In the genomic region with DNA sequence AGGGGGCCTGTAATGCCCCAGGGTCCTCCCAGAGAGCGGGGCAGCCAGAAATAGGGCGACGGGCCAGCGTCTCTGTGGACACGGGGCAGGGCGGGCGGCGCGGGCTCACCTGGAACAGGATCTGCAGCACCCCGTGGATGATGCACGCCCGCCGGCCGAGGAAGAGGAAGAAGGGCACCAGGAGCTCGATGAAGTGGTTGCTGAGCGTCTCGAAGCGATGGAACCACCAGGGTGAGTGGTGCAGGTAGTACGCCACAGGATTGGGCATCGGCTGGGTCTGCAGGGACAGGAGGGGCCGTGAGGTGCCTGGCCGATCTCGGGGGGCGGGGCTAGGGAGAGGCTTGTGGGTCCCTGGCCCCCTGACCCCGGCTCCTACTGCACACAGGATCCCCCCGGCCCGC, we compare ENCODE assay signal across 23 cellular contexts.
DNase-seq lines count a peak whose midpoint lies in the region; ATAC-seq and TF ChIP-seq lines count a peak whose summit lies in the region.
"Had no signal": no experiment of that assay in that cellular context is flagged by ENCODE, and none has a peak within 500 bp of the region (broad histone marks: within the 10 kb centered on the region; RNA-seq: fewer than 3 reads in every experiment).

No MANE protein-coding gene starts in this region.

- H3K4me1 Mint-ChIP-seq in CD14-positive monocyte: peaks cover 17% of the 10 kb centered on the region
- H3K4me1 Mint-ChIP-seq: CD4-positive, CD25-positive, alpha-beta regulatory T cell had no signal

- H3K27ac ChIP-seq in right atrium auricular region (no peak overlapping the region), left lung (no peak overlapping the region), aorta (ENCODE audit: low read depth in 1 of 2, low read length in 2 of 2) (no peak overlapping the region)
- H3K27ac ChIP-seq: GM23248, SK-N-MC had no signal

- intact Hi-C loops in Right ventricle myocardium superior (cut with DNase I): no loop called here
- intact Hi-C loops in CD14-positive monocyte (cut with micrococcal nuclease): no loop called here
- intact Hi-C loops in left lung (cut with DNase I): no loop called here
- intact Hi-C loops in aorta (cut with DNase I): no loop called here

- no peak for TF ChIP-seq CTCF in right atrium auricular region (IDR thresholded peaks at IDR 0.05)
- TF ChIP-seq CTCF in CD14-positive monocyte (IDR thresholded peaks at IDR 0.05): no peak
- no peak for TF ChIP-seq CTCF in left lung (IDR thresholded peaks at IDR 0.05)

- H3K27me3 Mint-ChIP-seq in CD14-positive monocyte (ENCODE audit: low read depth in 3 of 3): peaks cover 2 to 5% (median 3%) of the 10 kb centered on the region in 3 donors
- H3K27me3 Mint-ChIP-seq: CD4-positive, CD25-positive, alpha-beta regulatory T cell had no signal

- H3K4me3 ChIP-seq in right atrium auricular region: no peak overlapping the region
- H3K4me3 ChIP-seq in left lung: no peak overlapping the region
- H3K4me3 ChIP-seq in aorta (ENCODE audit: low read length in 2 of 2): no peak overlapping the region
- H3K4me3 ChIP-seq: GM23248, SK-N-MC had no signal

- H3K36me3 ChIP-seq in right atrium auricular region: no peaks in the 10 kb centered on the region
- H3K36me3 ChIP-seq in left lung: peaks cover 0 to 15% of the 10 kb centered on the region in 2 donors
- H3K36me3 ChIP-seq in aorta (ENCODE audit: control insufficient read depth in 1 of 2, insufficient read depth in 2 of 2, low read length in 1 of 2): peaks cover 0 to 1% of the 10 kb centered on the region in 2 donors

- peaks cover 0 to 16% of the 10 kb centered on the region in 2 donors for H3K9me3 ChIP-seq in right atrium auricular region
- peaks cover 0 to 13% of the 10 kb centered on the region in 2 donors for H3K9me3 ChIP-seq in left lung
- peaks cover 1% of the 10 kb centered on the region for H3K9me3 ChIP-seq in aorta (ENCODE audit: control insufficient read depth, low read length)

- H3K27me3 ChIP-seq in right atrium auricular region: no peaks in the 10 kb centered on the region
- H3K27me3 ChIP-seq in left lung: no peaks in the 10 kb centered on the region
- no peaks in the 10 kb centered on the region for H3K27me3 ChIP-seq in aorta (ENCODE audit: control insufficient read depth in 1 of 2, insufficient read depth in 2 of 2, low read length in 1 of 2)

- ATAC-seq in Right ventricle myocardium superior (ENCODE audit: poor library complexity) (no peak), left lung (no peak), aorta (ENCODE audit: low FRiP score) (no peak)

- H3K4me1 ChIP-seq in right atrium auricular region (no peaks in the 10 kb centered on the region), left lung (no peaks in the 10 kb centered on the region), aorta (ENCODE audit: control insufficient read depth in 1 of 2, insufficient read depth in 2 of 2, low read length in 2 of 2) (no peaks in the 10 kb centered on the region)

- peaks cover 0 to 6% (median 2%) of the 10 kb centered on the region in 7 donors for H3K9me3 Mint-ChIP-seq in CD14-positive monocyte

- DNase-seq in Right ventricle myocardium superior: peak; percentile 42
- DNase-seq in right atrium auricular region (ENCODE audit: low spot score): no peak
- DNase-seq in CD14-positive monocyte (ENCODE audit: low spot score): peak; percentile 25
- DNase-seq in left lung: peak; percentile 28 to 77
- DNase-seq in aorta: peak; percentile 38 to 74
- DNase-seq in kidney glomerular epithelial cell (lab: John Stamatoyannopoulos, UW): no peak
- DNase-seq in activated CD4-positive, CD25-positive, alpha-beta regulatory T cell treated with anti-CD3 and anti-CD28 coated beads, Interleukin-2, amount 50 U/mL, for 72 hours: no peak
- DNase-seq: AML-193; CD4-positive, CD25-positive, alpha-beta regulatory T cell; DMS153; GM23248; H7; NCI-H1092; NCI-H1417 treated with DMSO at 0.1 percent for 48 hours; NCI-H1694 treated with DMSO at 0.1 percent for 48 hours; NCI-H2081; NCI-H2171; NCI-H226; NCI-H510A; NCI-H69; RPMI8226; SIG-M5 had no signal

- no peak overlapping the region for H3K27ac Mint-ChIP-seq in CD14-positive monocyte
- H3K27ac Mint-ChIP-seq: CD4-positive, CD25-positive, alpha-beta regulatory T cell had no signal

- H3K4me3 Mint-ChIP-seq in CD14-positive monocyte: no peak overlapping the region

- no peaks in the 10 kb centered on the region for H3K36me3 Mint-ChIP-seq in CD14-positive monocyte

- 93 to 94% methylated on average over 23 to 27 of the region's 27 CpGs for WGBS in aorta, 2 donors

Comparison
In these comparisons a context has a peak if more than half of its experiments do, and no peak if none do; other contexts are left out.
1. DNase-seq: peak in Right ventricle myocardium superior (single experiment), CD14-positive monocyte (single experiment), left lung (2 of 2) and aorta (2 of 2); none in right atrium auricular region (single experiment), kidney glomerular epithelial cell (single experiment) and activated CD4-positive, CD25-positive, alpha-beta regulatory T cell treated with anti-CD3 and anti-CD28 coated beads, Interleukin-2, amount 50 U/mL, for 72 hours (single experiment).